14 cellular contexts compared by ENCODE assay signal in genomic region chr3:50167069-50167781, GRCh38. TPM values are rescaled to one million over a fixed set of nuclear protein-coding genes. Genes with fewer than 3 reads are reported as not detected.
A peak's percentile ranks its signal among the peaks of the same experiment; 100 is the strongest.
DNase-seq lines count a peak whose midpoint lies in the region; ATAC-seq and TF ChIP-seq lines count a peak whose summit lies in the region.
"Had no signal": no experiment of that assay in that cellular context is flagged by ENCODE, and none has a peak within 500 bp of the region (broad histone marks: within the 10 kb centered on the region; RNA-seq: fewer than 3 reads in every experiment).

No MANE protein-coding gene starts in this region.

- ATAC-seq in HG02798 (IDR thresholded peaks at IDR 0.05; ENCODE audit: poor library complexity, unreplicated experiment), result no peak

- H3K27ac ChIP-seq in esophagus (ENCODE audit: low read depth in 2 of 2, low read length in 1 of 2), result peak overlapping the region; percentile 88 to 98

- TF ChIP-seq CTCF in LNCaP clone FGC (IDR thresholded peaks at IDR 0.05; ENCODE audit: control insufficient read depth, extremely low read depth, insufficient read depth) (no peak), osteocyte (IDR thresholded peaks at IDR 0.05) (no peak)

- no peaks in the 10 kb centered on the region for H3K9me3 Mint-ChIP-seq in osteocyte (ENCODE audit: unreplicated experiment)
- H3K9me3 Mint-ChIP-seq: CD4-positive, alpha-beta T cell; memory B cell had no signal

- no peak overlapping the region; the same call in 1 of the 2 replicates for H3K4me3 ChIP-seq in LNCaP clone FGC (ENCODE audit: low read depth, low read length)
- H3K4me3 ChIP-seq in esophagus (ENCODE audit: low read depth in 1 of 2, low read length in 2 of 2), result no peak overlapping the region
- H3K4me3 ChIP-seq in H7 (ENCODE audit: insufficient read depth, low read depth, low read length), result no peak overlapping the region

- in situ Hi-C loops in ACHN (cut with HindIII; ENCODE audit: low pct_ligation_motif_present, low pct_unique_long_range_greater_than_20kb, low sequenced_read_pairs), result no loop called here

- 34 to 48% methylated on average over 16 of the region's 16 CpGs for WGBS in esophagus, 2 donors

- peak overlapping the region; percentile 68 for H3K27ac Mint-ChIP-seq in osteocyte (ENCODE audit: unreplicated experiment)
- H3K27ac Mint-ChIP-seq: CD4-positive, alpha-beta T cell; memory B cell had no signal

- H3K4me3 Mint-ChIP-seq in osteocyte (ENCODE audit: unreplicated experiment), result no peak overlapping the region
- H3K4me3 Mint-ChIP-seq: CD4-positive, alpha-beta T cell; memory B cell had no signal

- DNase-seq in ACHN (peak; percentile 86), LNCaP clone FGC (ENCODE audit: low read depth) (peak; percentile 52), osteocyte (ENCODE audit: extremely low spot score, unreplicated experiment) (no peak), H7 (no peak), SIG-M5 (lab: John Stamatoyannopoulos, UW) (no peak), NCI-H2107 treated with DMSO at 0.1 percent for 48 hours (lab: John Stamatoyannopoulos, UW; ENCODE audit: unreplicated experiment) (no peak)
- DNase-seq: activated T-cell treated with anti-CD3 and anti-CD28 coated beads, Interleukin-2, amount 50 U/mL, for 1 hour; CD4-positive, alpha-beta T cell; effector memory CD4-positive, alpha-beta T cell; NCI-H446; T-helper 1 cell had no signal

- H3K27me3 Mint-ChIP-seq in osteocyte (ENCODE audit: unreplicated experiment), result no peaks in the 10 kb centered on the region
- H3K27me3 Mint-ChIP-seq: CD4-positive, alpha-beta T cell had no signal

- peaks cover 50% of the 10 kb centered on the region for H3K4me1 Mint-ChIP-seq in osteocyte (ENCODE audit: unreplicated experiment)
- H3K4me1 Mint-ChIP-seq: memory B cell had no signal

- no peaks in the 10 kb centered on the region for H3K27me3 ChIP-seq in esophagus (ENCODE audit: control insufficient read depth in 1 of 2, insufficient read depth in 2 of 2, low read length in 2 of 2)
- no peaks in the 10 kb centered on the region for H3K27me3 ChIP-seq in H7 (ENCODE audit: control insufficient read depth, insufficient read depth, low read length)

- H3K36me3 Mint-ChIP-seq in osteocyte (ENCODE audit: unreplicated experiment), result no peaks in the 10 kb centered on the region
- H3K36me3 Mint-ChIP-seq: memory B cell had no signal

- peaks cover 26 to 88% of the 10 kb centered on the region in 2 donors for H3K4me1 ChIP-seq in esophagus (ENCODE audit: control insufficient read depth in 2 of 2, insufficient read depth in 2 of 2, low read length in 1 of 2)

- H3K36me3 ChIP-seq in esophagus (ENCODE audit: control insufficient read depth in 2 of 2, insufficient read depth in 2 of 2, low read length in 1 of 2) (peaks cover 0 to 23% of the 10 kb centered on the region in 2 donors), H7 (replicated peaks; ENCODE audit: control insufficient read depth, insufficient read depth, low read length) (peaks cover 4% of the 10 kb centered on the region)

- no peaks in the 10 kb centered on the region for H3K9me3 ChIP-seq in esophagus (ENCODE audit: control insufficient read depth in 2 of 2, insufficient read depth in 1 of 2, low read depth in 1 of 2, low read length in 1 of 2)

RNA-seq across cellular contexts. Expression of gene SEMA3F, which starts 12.1 kb away (rescaled TPM):
- 10 to 100 TPM; 55.4 to 79.6 TPM for polyA plus RNA-seq in esophagus
- 11.8 and 12.9 TPM in 2 replicates for total RNA-seq in osteocyte
- 40.5 and 44.5 TPM in 2 replicates for total RNA-seq in H7 (2014; rRNA removed; shearing (Covaris generic))

RNA-seq across cellular contexts. Expression of gene GNAT1, which starts 24.2 kb away (rescaled TPM):
- under 1 TPM; 0.02 to 0.07 TPM for polyA plus RNA-seq in esophagus
- total RNA-seq in osteocyte, result not detected in 2 replicates
- not detected in 2 replicates for total RNA-seq in H7 (2014; rRNA removed; shearing (Covaris generic))

RNA-seq across cellular contexts. Expression of gene SLC38A3, which starts 37.8 kb away (rescaled TPM):
- polyA plus RNA-seq in esophagus, result under 1 TPM; 0.08 to 0.11 TPM
- 3.9 and 4.5 TPM in 2 replicates for total RNA-seq in osteocyte
- total RNA-seq in H7 (2014; rRNA removed; shearing (Covaris generic)), result 0.21 and 0.22 TPM in 2 replicates

Comparison
In these comparisons a context has a peak if more than half of its experiments do, and no peak if none do; other contexts are left out.
1. DNase-seq: peak in ACHN (single experiment) and LNCaP clone FGC (single experiment); none in osteocyte (single experiment), H7 (single experiment), SIG-M5 (single experiment) and NCI-H2107 treated with DMSO at 0.1 percent for 48 hours (single experiment).